8 cellular contexts compared by ENCODE assay signal in genomic region chr5:91379602-91380490, GRCh38. TPM values are rescaled to one million over a fixed set of nuclear protein-coding genes. Genes with fewer than 3 reads are reported as not detected.
DNase-seq lines count a peak whose midpoint lies in the region; ATAC-seq and TF ChIP-seq lines count a peak whose summit lies in the region.

No MANE protein-coding gene starts in this region.

- peak overlapping the region; percentile 90 for H4K8ac ChIP-seq in trophoblast cell (ENCODE audit: low read depth, low read length)

- TF ChIP-seq CTCF in GM12865 (IDR thresholded peaks at IDR 0.05; ENCODE audit: insufficient read depth, low read depth, low read length, missing control alignments) (no peak), SU-DHL-6 (IDR thresholded peaks at IDR 0.05; ENCODE audit: insufficient read depth, low read length, poor library complexity, severe bottlenecking) (no peak), transverse colon (IDR thresholded peaks at IDR 0.05) (no peak)

- peak overlapping the region; percentile 97 for H2BK5ac ChIP-seq in trophoblast cell (ENCODE audit: low read depth, low read length, poor library complexity)

- peak; percentile 67 for ATAC-seq in HG02759 (IDR thresholded peaks at IDR 0.05; ENCODE audit: unreplicated experiment)

- peak overlapping the region; percentile 95 for H2AK5ac ChIP-seq in trophoblast cell (ENCODE audit: low read length)

- peaks cover 10% of the 10 kb centered on the region for H3K79me1 ChIP-seq in trophoblast cell (ENCODE audit: low read length)

- no peaks in the 10 kb centered on the region for H3K9me2 ChIP-seq in SU-DHL-6 (replicated peaks; ENCODE audit: insufficient read depth, low read length)

- H4K20me1 ChIP-seq in SU-DHL-6 (ENCODE audit: low read depth, low read length): no peaks in the 10 kb centered on the region; the same call in 1 of the 2 replicates

- H3K4ac ChIP-seq in trophoblast cell (ENCODE audit: low read depth, low read length): peak overlapping the region; percentile 88

- intact Hi-C loops in cardiac septum (cut with DNase I) (loop anchor here (1.0 to 5.0 kb wide), 3 partner anchors 100 to 503 kb away; no protein-coding TSS in a partner anchor), transverse colon (cut with DNase I; ENCODE audit: low total_unique reads) (loop anchor here (5.0 to 10.0 kb wide), 2 partner anchors 68 to 445 kb away; no protein-coding TSS in a partner anchor)

- H3K4me2 ChIP-seq in SU-DHL-6 (ENCODE audit: low read depth, low read length, poor library complexity, severe bottlenecking): peak overlapping the region; percentile 100
- peak overlapping the region; percentile 93 for H3K4me2 ChIP-seq in trophoblast cell (ENCODE audit: low read length)

- no peaks in the 10 kb centered on the region for H3K9me3 ChIP-seq in SU-DHL-6 (ENCODE audit: insufficient read depth, low read length)
- no peaks in the 10 kb centered on the region for H3K9me3 ChIP-seq in adipocyte (ENCODE audit: control insufficient read depth, low read length)
- no peaks in the 10 kb centered on the region for H3K9me3 ChIP-seq in trophoblast cell (ENCODE audit: insufficient read depth, low read depth, low read length)
- H3K9me3 ChIP-seq in transverse colon: no peaks in the 10 kb centered on the region

- peak overlapping the region; percentile 89 for H3K14ac ChIP-seq in trophoblast cell (ENCODE audit: low read length)

- no peak overlapping the region for H2BK12ac ChIP-seq in trophoblast cell (ENCODE audit: low read length)

- H3K9ac ChIP-seq in SU-DHL-6 (ENCODE audit: low read length) (peak overlapping the region; percentile 94), adipocyte (ENCODE audit: low read length) (peak overlapping the region; percentile 98), trophoblast cell (ENCODE audit: low read length) (peak overlapping the region; percentile 99)

- H3K4me1 ChIP-seq in adipocyte (ENCODE audit: control insufficient read depth, insufficient read depth, low read length): peaks cover 46% of the 10 kb centered on the region
- H3K4me1 ChIP-seq in trophoblast cell (ENCODE audit: control insufficient read depth in 1 of 2, insufficient read depth in 2 of 2, low read length in 2 of 2): no peaks in the 10 kb centered on the region
- H3K4me1 ChIP-seq in transverse colon: peaks cover 19 to 47% (median 25%) of the 10 kb centered on the region in 4 donors

- peak overlapping the region; percentile 85 for H2BK120ac ChIP-seq in trophoblast cell (ENCODE audit: insufficient read depth, low read length, poor library complexity)

- H3K4me3 ChIP-seq in GM12865 (ENCODE audit: low read depth, low read length): peak overlapping the region; percentile 97
- peak overlapping the region; percentile 92 for H3K4me3 ChIP-seq in SU-DHL-6 (ENCODE audit: insufficient read depth, low read length, poor library complexity, severe bottlenecking)
- H3K4me3 ChIP-seq in adipocyte (ENCODE audit: low read length): peak overlapping the region; percentile 99
- H3K4me3 ChIP-seq in trophoblast cell (ENCODE audit: low read depth, low read length): peak overlapping the region; percentile 83
- peak overlapping the region; percentile 68 to 92 (median 75) for H3K4me3 ChIP-seq in transverse colon

- H3K79me2 ChIP-seq in SU-DHL-6 (ENCODE audit: insufficient read depth, low read length) (peaks cover 62% of the 10 kb centered on the region), trophoblast cell (ENCODE audit: control insufficient read depth, insufficient read depth, low read length, poor library complexity) (peaks cover 7% of the 10 kb centered on the region)

- in situ Hi-C loops in transverse colon (cut with MboI; ENCODE audit: low pct_ligation_motif_present in 1 of 4, low pct_unique_long_range_greater_than_20kb in 1 of 4, low sequenced_read_pairs in 3 of 4): loop anchor here (10.0 to 25.0 kb wide), 6 partner anchors 95 to 445 kb away; no protein-coding TSS in a partner anchor

- WGBS in trophoblast cell (ENCODE audit: extremely low coverage, insufficient coverage, insufficient read length): no CpG with 5 or more reads among the region's 73 CpGs
- 0 to 1% methylated on average over 8 to 71 of the region's 73 CpGs for WGBS in transverse colon (ENCODE audit: low coverage in 1 of 2), 2 donors

- H3K27me3 ChIP-seq in SU-DHL-6 (ENCODE audit: low read length): no peaks in the 10 kb centered on the region
- no peaks in the 10 kb centered on the region for H3K27me3 ChIP-seq in adipocyte (replicated peaks; ENCODE audit: control insufficient read depth, insufficient read depth, low read length)
- no peaks in the 10 kb centered on the region for H3K27me3 ChIP-seq in trophoblast cell (ENCODE audit: insufficient read depth, low read length)
- no peaks in the 10 kb centered on the region for H3K27me3 ChIP-seq in transverse colon

- peak; percentile 52 for TF ChIP-seq POLR2A in transverse colon (IDR thresholded peaks at IDR 0.05)

- H3K27ac ChIP-seq in SU-DHL-6 (ENCODE audit: low read depth, low read length): peak overlapping the region; percentile 95
- H3K27ac ChIP-seq in trophoblast cell (ENCODE audit: low read depth, low read length): peak overlapping the region; percentile 98
- peak overlapping the region; percentile 97 to 99 (median 98) for H3K27ac ChIP-seq in transverse colon

- no peak overlapping the region for H3K23ac ChIP-seq in trophoblast cell (ENCODE audit: low read length)

- DNase-seq in GM12865 (ENCODE audit: low read depth) (peak; percentile 98), NCI-H128 (lab: John Stamatoyannopoulos, UW; ENCODE audit: unreplicated experiment) (peak; percentile 78), adipocyte (ENCODE audit: low read depth) (peak; percentile 96), cardiac septum (ENCODE audit: low spot score) (peak; percentile 98), trophoblast cell (peak; percentile 92 to 94), transverse colon (peak; percentile 96)

- H4K12ac ChIP-seq in trophoblast cell (ENCODE audit: low read depth, low read length): peak overlapping the region; percentile 94

- H3K36me3 ChIP-seq in SU-DHL-6 (ENCODE audit: low read length) (peaks cover 38% of the 10 kb centered on the region), adipocyte (ENCODE audit: control insufficient read depth, insufficient read depth, low read length, severe bottlenecking) (peaks cover 36% of the 10 kb centered on the region), trophoblast cell (ENCODE audit: control insufficient read depth in 1 of 2, insufficient read depth in 2 of 2, low read length in 2 of 2) (peaks cover 2 to 3% of the 10 kb centered on the region in 2 experiments), transverse colon (peaks cover 0 to 27% (median 11%) of the 10 kb centered on the region in 4 donors)

- no peak overlapping the region for H2AFZ ChIP-seq in SU-DHL-6 (ENCODE audit: low read depth, low read length, severe bottlenecking)
- peak overlapping the region; percentile 23 for H2AFZ ChIP-seq in trophoblast cell (ENCODE audit: insufficient read depth, low read length, poor library complexity)

- peak overlapping the region; percentile 98 for H3K18ac ChIP-seq in trophoblast cell (ENCODE audit: low read length)

- TF ChIP-seq EP300 in transverse colon (IDR thresholded peaks at IDR 0.05; ENCODE audit: low read depth): no peak

- H4K91ac ChIP-seq in trophoblast cell (ENCODE audit: low read depth, low read length): peak overlapping the region; percentile 90

- peaks cover 56% of the 10 kb centered on the region for H3F3A ChIP-seq in SU-DHL-6 (ENCODE audit: insufficient read depth)

RNA-seq across cellular contexts. Expression of gene ARRDC3, which starts 3.3 kb away (rescaled TPM):
- total RNA-seq in cardiac septum (20.1 TPM), transverse colon (10 to 100 TPM; 13.7 to 29.4 (median 27.5) TPM)
- polyA plus RNA-seq in trophoblast cell (2013): 40.6 and 42.0 TPM in 2 replicates

Comparison
In these comparisons a context has a peak if more than half of its experiments do, and no peak if none do; other contexts are left out.
1. Peak in every context shown above with its lines: DNase-seq, ATAC-seq, H3K4me3 ChIP-seq and H3K27ac ChIP-seq.